22 cellular contexts compared by ENCODE assay signal in genomic region chr12:96183734-96184370, GRCh38.
"Had no signal": no experiment of that assay in that cellular context is flagged by ENCODE, and none has a peak within 500 bp of the region (broad histone marks: within the 10 kb centered on the region; RNA-seq: fewer than 3 reads in every experiment).

No MANE protein-coding gene starts in this region.

- H3K4me1 ChIP-seq: body of pancreas, foreskin keratinocyte, lower lobe of right lung, upper lobe of right lung had no signal

- H3K4me3 Mint-ChIP-seq: activated CD8-positive, alpha-beta T cell treated with anti-CD3 and anti-CD28 coated beads for 36 hours; activated naive CD4-positive, alpha-beta T cell treated with anti-CD3 and anti-CD28 coated beads for 36 hours; activated T-cell treated with anti-CD3 and anti-CD28 coated beads, Interleukin-2, amount 50 U/mL, for 24 hours; natural killer cell; stimulated activated memory B cell treated with anti-CD40 and anti-IgM and Interleukin-4, amounts not matched to agents 10 μg/mL and 1 μg/mL and 100 μg/mL, for 72 hours; WTC11 had no signal

- H3K9me3 ChIP-seq: body of pancreas, lower lobe of right lung, upper lobe of right lung had no signal

- ATAC-seq: activated CD8-positive, alpha-beta T cell treated with anti-CD3 and anti-CD28 coated beads for 36 hours; body of pancreas; foreskin keratinocyte; left colon; lower lobe of right lung; natural killer cell; sciatic nerve; stimulated activated memory B cell treated with anti-CD40 and anti-IgM and Interleukin-4, amounts not matched to agents 10 μg/mL and 1 μg/mL and 100 μg/mL, for 72 hours; upper lobe of right lung; WTC11 had no signal

- H3K27me3 Mint-ChIP-seq: activated CD8-positive, alpha-beta T cell treated with anti-CD3 and anti-CD28 coated beads for 36 hours; activated T-cell treated with anti-CD3 and anti-CD28 coated beads, Interleukin-2, amount 50 U/mL, for 24 hours; stimulated activated memory B cell treated with anti-CD40 and anti-IgM and Interleukin-4, amounts not matched to agents 10 μg/mL and 1 μg/mL and 100 μg/mL, for 72 hours had no signal

- H3K27ac ChIP-seq: body of pancreas, dorsolateral prefrontal cortex, epithelial cell of prostate, foreskin keratinocyte, parathyroid adenoma, upper lobe of right lung had no signal

- H3K36me3 ChIP-seq: lower lobe of right lung, upper lobe of right lung had no signal

- H3K27ac Mint-ChIP-seq: activated CD8-positive, alpha-beta T cell treated with anti-CD3 and anti-CD28 coated beads for 36 hours; activated naive CD4-positive, alpha-beta T cell treated with anti-CD3 and anti-CD28 coated beads for 36 hours; activated T-cell treated with anti-CD3 and anti-CD28 coated beads, Interleukin-2, amount 50 U/mL, for 24 hours; natural killer cell; stimulated activated memory B cell treated with anti-CD40 and anti-IgM and Interleukin-4, amounts not matched to agents 10 μg/mL and 1 μg/mL and 100 μg/mL, for 72 hours; WTC11 had no signal

- H3K9me3 Mint-ChIP-seq: natural killer cell had no signal

- H3K27me3 ChIP-seq: body of pancreas, dorsolateral prefrontal cortex, foreskin keratinocyte, upper lobe of right lung had no signal

- H3K36me3 Mint-ChIP-seq: natural killer cell; stimulated activated memory B cell treated with anti-CD40 and anti-IgM and Interleukin-4, amounts not matched to agents 10 μg/mL and 1 μg/mL and 100 μg/mL, for 72 hours; WTC11 had no signal

- DNase-seq: activated CD4-positive, alpha-beta T cell treated with anti-CD3 and anti-CD28 coated beads for 48 hours; activated CD8-positive, alpha-beta T cell treated with anti-CD3 and anti-CD28 coated beads for 36 hours; activated naive CD4-positive, alpha-beta T cell treated with anti-CD3 and anti-CD28 coated beads for 36 hours; activated T-cell treated with anti-CD3 and anti-CD28 coated beads, Interleukin-2, amount 50 U/mL, for 24 hours; body of pancreas; dorsolateral prefrontal cortex; foreskin keratinocyte; hippocampal formation; islet precursor cell; left colon; lower lobe of right lung; natural killer cell; stimulated activated CD4-positive, alpha-beta T cell treated with anti-CD3 and anti-CD28 coated beads, Interleukin-4, amount 100 ng/mL, for 24 hours; T-helper 1 cell; T1000; upper lobe of right lung had no signal

- H3K4me3 ChIP-seq: body of pancreas, dorsolateral prefrontal cortex, lower lobe of right lung, smooth muscle cell, upper lobe of right lung had no signal
